In genomic region chr14:24184104-24184970, GRCh38 we compare ENCODE assay signal across 35 cellular contexts. TPM values are rescaled to one million over a fixed set of nuclear protein-coding genes. Genes with fewer than 3 reads are reported as not detected.
"Had no signal": no experiment of that assay in that cellular context is flagged by ENCODE, and none has a peak within 500 bp of the region (broad histone marks: within the 10 kb centered on the region; RNA-seq: fewer than 3 reads in every experiment).

No MANE protein-coding gene starts in this region.

- H3K4me3 Mint-ChIP-seq: activated CD4-positive, alpha-beta T cell treated with anti-CD3 and anti-CD28 coated beads, Interleukin-2, amount 10 ng/mL, durations not matched to agents 7 days and 5 days; activated CD8-positive, alpha-beta T cell treated with anti-CD3 and anti-CD28 coated beads, Interleukin-2, amount 10 ng/mL, durations not matched to agents 7 days and 5 days; activated naive CD4-positive, alpha-beta T cell treated with anti-CD3 and anti-CD28 coated beads, Interleukin-2, amount 10 ng/mL, durations not matched to agents 7 days and 5 days; activated naive CD8-positive, alpha-beta T cell; activated naive CD8-positive, alpha-beta T cell treated with anti-CD3 and anti-CD28 coated beads, Interleukin-2, amount 50 U/mL, for 24 hours; activated T-cell treated with anti-CD3 and anti-CD28 coated beads, Interleukin-2, amount 50 U/mL, for 4 hours; activated T-helper 1 cell treated with anti-CD3 and anti-CD28 coated beads, Interleukin-12 subunit alpha, Interleukin-12 subunit beta, Interleukin-2, Interleukin-4 antibody, amounts not matched to agents 30 ng/mL and 10 ng/mL and 1 ng/mL, durations not matched to agents 14 hours and 24 hours and 36 hours; brain had no signal

- H3K4me3 ChIP-seq: K562, Peyer's patch, SJCRH30, SK-N-MC had no signal

- H3K27ac ChIP-seq: Peyer's patch, SJCRH30, SK-N-MC, WERI-Rb-1 had no signal

- DNase-seq: activated CD4-positive, alpha-beta T cell treated with anti-CD3 and anti-CD28 coated beads for 1 hour; activated CD4-positive, alpha-beta T cell treated with anti-CD3 and anti-CD28 coated beads, Interleukin-2, amount 10 ng/mL, durations not matched to agents 7 days and 5 days; activated CD4-positive, alpha-beta T cell treated with anti-CD3 and anti-CD28 coated beads, Interleukin-2, amount 50 U/mL, for 48 hours; activated CD4-positive, CD25-positive, alpha-beta regulatory T cell; activated CD8-positive, alpha-beta memory T cell treated with anti-CD3 and anti-CD28 coated beads, Interleukin-2, amount 50 U/mL, for 4 hours; activated CD8-positive, alpha-beta T cell treated with anti-CD3 and anti-CD28 coated beads, Interleukin-2, amount 10 ng/mL, durations not matched to agents 7 days and 5 days; activated gamma-delta T cell treated with Interleukin-2 at 50 U/mL for 16 hours; activated naive CD4-positive, alpha-beta T cell treated with anti-CD3 and anti-CD28 coated beads, Interleukin-2, amount 10 ng/mL, durations not matched to agents 7 days and 5 days; activated naive CD8-positive, alpha-beta T cell treated with anti-CD3 and anti-CD28 coated beads, Interleukin-2, amount 50 U/mL, for 24 hours; activated T-cell treated with anti-CD3 and anti-CD28 coated beads for 4 hours; activated T-cell treated with anti-CD3 and anti-CD28 coated beads, Interleukin-2, amount 50 U/mL, for 4 hours; anterior cingulate cortex; caudate nucleus; NCI-H1105; NCI-H1417 treated with DMSO at 0.1 percent for 48 hours; NCI-H1930; NCI-H2081 treated with DMSO at 0.1 percent for 48 hours; NCI-H510A; NCI-H526; NCI-H748 treated with DMSO at 0.1 percent for 48 hours; NK-92 treated with Interleukin-12 subunit alpha and Interleukin-12 subunit beta, amount 100 ng/mL, for 24 hours; PC-3; Peyer's patch; RPMI8226; SHP77; SJCRH30; T1000; WERI-Rb-1 had no signal

- H3K27me3 ChIP-seq: Peyer's patch, SJCRH30 had no signal

- ATAC-seq: activated CD8-positive, alpha-beta T cell treated with anti-CD3 and anti-CD28 coated beads, Interleukin-2, amount 10 ng/mL, durations not matched to agents 7 days and 5 days; activated naive CD8-positive, alpha-beta T cell treated with anti-CD3 and anti-CD28 coated beads, Interleukin-2, amount 50 U/mL, for 24 hours; activated T-cell treated with anti-CD3 and anti-CD28 coated beads, Interleukin-2, amount 50 U/mL, for 4 hours; K562; PC-3 had no signal

- H3K9me3 ChIP-seq: Peyer's patch, SJCRH30 had no signal

- H3K9me3 Mint-ChIP-seq: activated CD4-positive, alpha-beta T cell treated with anti-CD3 and anti-CD28 coated beads, Interleukin-2, amount 10 ng/mL, durations not matched to agents 7 days and 5 days; activated naive CD4-positive, alpha-beta T cell treated with anti-CD3 and anti-CD28 coated beads, Interleukin-2, amount 10 ng/mL, durations not matched to agents 7 days and 5 days; activated naive CD8-positive, alpha-beta T cell treated with anti-CD3 and anti-CD28 coated beads, Interleukin-2, amount 50 U/mL, for 24 hours; activated T-cell treated with anti-CD3 and anti-CD28 coated beads, Interleukin-2, amount 50 U/mL, for 4 hours; activated T-helper 1 cell treated with anti-CD3 and anti-CD28 coated beads, Interleukin-12 subunit alpha, Interleukin-12 subunit beta, Interleukin-2, Interleukin-4 antibody, amounts not matched to agents 30 ng/mL and 10 ng/mL and 1 ng/mL, durations not matched to agents 14 hours and 24 hours and 36 hours; brain had no signal

- H3K27ac Mint-ChIP-seq: activated CD4-positive, alpha-beta T cell treated with anti-CD3 and anti-CD28 coated beads, Interleukin-2, amount 10 ng/mL, durations not matched to agents 7 days and 5 days; activated naive CD4-positive, alpha-beta T cell treated with anti-CD3 and anti-CD28 coated beads, Interleukin-2, amount 10 ng/mL, durations not matched to agents 7 days and 5 days; activated naive CD8-positive, alpha-beta T cell; activated naive CD8-positive, alpha-beta T cell treated with anti-CD3 and anti-CD28 coated beads, Interleukin-2, amount 50 U/mL, for 24 hours; activated T-helper 1 cell treated with anti-CD3 and anti-CD28 coated beads, Interleukin-12 subunit alpha, Interleukin-12 subunit beta, Interleukin-2, Interleukin-4 antibody, amounts not matched to agents 30 ng/mL and 10 ng/mL and 1 ng/mL, durations not matched to agents 14 hours and 24 hours and 36 hours had no signal

- H3K27me3 Mint-ChIP-seq: activated CD4-positive, alpha-beta T cell treated with anti-CD3 and anti-CD28 coated beads, Interleukin-2, amount 10 ng/mL, durations not matched to agents 7 days and 5 days; activated naive CD4-positive, alpha-beta T cell treated with anti-CD3 and anti-CD28 coated beads, Interleukin-2, amount 10 ng/mL, durations not matched to agents 7 days and 5 days; activated naive CD8-positive, alpha-beta T cell; activated naive CD8-positive, alpha-beta T cell treated with anti-CD3 and anti-CD28 coated beads, Interleukin-2, amount 50 U/mL, for 24 hours; brain had no signal

RNA-seq across cellular contexts. Expression of gene TSSK4, which starts 21.2 kb away (rescaled TPM):
- total RNA-seq: activated CD8-positive, alpha-beta T cell treated with anti-CD3 and anti-CD28 coated beads, Interleukin-2, amount 10 ng/mL, durations not matched to agents 7 days and 5 days; bronchial epithelial cell; K562; M059J had no signal
